Comparison of ENCODE assay signal across 30 cellular contexts in the genomic region with DNA sequence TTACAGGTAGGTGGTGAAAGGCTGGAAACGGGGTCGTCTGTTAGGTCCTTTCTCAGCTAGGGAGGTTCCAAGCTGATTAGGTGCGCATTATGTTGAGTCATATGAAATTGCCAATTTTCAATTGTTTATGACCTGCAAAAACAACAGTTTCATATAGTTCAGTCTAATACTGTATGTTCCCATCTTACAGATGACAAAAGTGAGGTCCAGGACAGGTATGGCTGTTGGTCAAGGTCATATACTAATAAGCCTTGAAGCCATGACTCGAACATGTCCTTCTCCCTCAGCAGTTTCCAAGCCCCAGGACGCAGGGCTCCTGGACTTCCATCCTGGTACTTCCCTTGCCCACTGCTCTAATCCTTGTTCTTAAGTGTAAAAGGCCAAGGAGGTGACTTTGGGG.
"Had no signal": no experiment of that assay in that cellular context is flagged by ENCODE, and none has a peak within 500 bp of the region (broad histone marks: within the 10 kb centered on the region; RNA-seq: fewer than 3 reads in every experiment).

No MANE protein-coding gene starts in this region.

- H3K27ac ChIP-seq: ascending aorta, breast epithelium, cardiac muscle cell had no signal

- ATAC-seq: activated CD4-positive, alpha-beta T cell treated with anti-CD3 and anti-CD28 coated beads for 36 hours; activated CD8-positive, alpha-beta memory T cell treated with anti-CD3 and anti-CD28 coated beads, Interleukin-2, amount 10 ng/mL, durations not matched to agents 7 days and 5 days; activated CD8-positive, alpha-beta T cell treated with anti-CD3 and anti-CD28 coated beads, Interleukin-2, amount 10 ng/mL, durations not matched to agents 7 days and 5 days; activated naive CD8-positive, alpha-beta T cell treated with anti-CD3 and anti-CD28 coated beads, Interleukin-2, amount 50 U/mL, for 24 hours; esophagus mucosa; T-cell; T-helper 17 cell had no signal

- H3K9me3 ChIP-seq: adrenal gland, ascending aorta, breast epithelium had no signal

- H3K36me3 ChIP-seq: cardiac muscle cell had no signal

- H3K4me3 ChIP-seq: adrenal gland, ascending aorta, breast epithelium, cardiac muscle cell had no signal

- DNase-seq: activated CD4-positive, alpha-beta memory T cell treated with anti-CD3 and anti-CD28 coated beads for 36 hours; activated CD4-positive, alpha-beta T cell treated with anti-CD3 and anti-CD28 coated beads for 36 hours; activated CD4-positive, alpha-beta T cell treated with anti-CD3 and anti-CD28 coated beads, Interleukin-2, amount 10 ng/mL, durations not matched to agents 24 days and 14 days; activated CD4-positive, CD25-positive, alpha-beta regulatory T cell; activated CD4-positive, CD25-positive, alpha-beta regulatory T cell treated with anti-CD3 and anti-CD28 coated beads, Interleukin-2, amount 50 U/mL, for 72 hours; activated CD8-positive, alpha-beta memory T cell treated with anti-CD3 and anti-CD28 coated beads, Interleukin-2, amount 10 ng/mL, durations not matched to agents 7 days and 5 days; activated CD8-positive, alpha-beta memory T cell treated with anti-CD3 and anti-CD28 coated beads, Interleukin-2, amount 50 U/mL, for 4 hours; activated CD8-positive, alpha-beta T cell treated with anti-CD3 and anti-CD28 coated beads, Interleukin-2, amount 10 ng/mL, durations not matched to agents 7 days and 5 days; activated effector memory CD4-positive, alpha-beta T cell treated with anti-CD3 and anti-CD28 coated beads, Interleukin-2, amount 50 U/mL, for 16 hours; activated naive CD4-positive, alpha-beta T cell treated with anti-CD3 and anti-CD28 coated beads for 36 hours; activated naive CD8-positive, alpha-beta T cell treated with anti-CD3 and anti-CD28 coated beads for 36 hours; activated naive CD8-positive, alpha-beta T cell treated with anti-CD3 and anti-CD28 coated beads, Interleukin-2, amount 50 U/mL, for 24 hours; activated T-cell treated with anti-CD3 and anti-CD28 coated beads, Interleukin-2, amount 50 U/mL, for 1 hour; activated T-cell treated with anti-CD3 and anti-CD28 coated beads, Interleukin-2, amount 50 U/mL, for 48 hours; adrenal gland; cortex of kidney; dermis blood vessel endothelial cell; effector memory CD4-positive, alpha-beta T cell; endodermal cell; foreskin fibroblast; head of caudate nucleus; SW 1271; T-cell; T-helper 17 cell had no signal

- H3K4me1 ChIP-seq: ascending aorta, breast epithelium had no signal

- FAIRE-seq: colon, frontal cortex had no signal

- H3K27me3 ChIP-seq: adrenal gland, ascending aorta, breast epithelium, cardiac muscle cell had no signal
